ENCODE assay signal across 1 cellular context in the genomic region with DNA sequence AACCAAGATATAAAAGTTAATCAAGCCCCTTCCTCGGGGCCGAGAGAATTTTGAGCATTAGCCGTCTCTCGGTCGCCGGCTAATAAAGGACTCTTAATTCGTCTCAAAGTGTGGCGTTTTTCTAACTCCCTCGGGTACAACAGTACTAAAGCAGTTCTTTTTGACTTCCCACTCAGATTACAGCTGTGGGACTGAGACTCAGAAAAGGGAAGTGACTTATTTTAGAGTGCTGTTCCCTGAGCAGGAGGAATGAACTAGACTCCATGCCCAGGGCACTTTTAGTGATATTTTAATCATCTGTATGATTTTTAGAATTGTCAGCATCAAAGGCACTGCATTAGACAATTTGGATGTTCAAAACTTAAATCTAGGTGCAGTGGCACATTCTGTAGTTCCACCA.
A peak's percentile ranks its signal among the peaks of the same experiment; 100 is the strongest.
TF ChIP-seq lines count a peak whose summit lies in the region.

No MANE protein-coding gene starts in this region.

TF ChIP-seq in K562, 482 proteins besides CTCF, POLR2A, EP300 and RAD21:
- peak; percentile 91; the same call in 1 of the 2 replicates for TF ChIP-seq SPI1 (IDR thresholded peaks at IDR 0.05; ENCODE audit: borderline replicate concordance, low read depth, low read length)
